In genomic region chrX:47194388-47194787, GRCh38 we compare ENCODE assay signal across 9 cellular contexts. TPM values are rescaled to one million over a fixed set of nuclear protein-coding genes. Genes with fewer than 3 reads are reported as not detected.
DNase-seq lines count a peak whose midpoint lies in the region; ATAC-seq, FAIRE-seq and TF ChIP-seq lines count a peak whose summit lies in the region.
"Had no signal": no experiment of that assay in that cellular context is flagged by ENCODE, and none has a peak within 500 bp of the region (broad histone marks: within the 10 kb centered on the region; RNA-seq: fewer than 3 reads in every experiment).

No MANE protein-coding gene starts in this region.

- no peak overlapping the region for H2BK15ac ChIP-seq in neuronal stem cell (ENCODE audit: low read length)

- H3K4me1 ChIP-seq in CD4-positive, alpha-beta memory T cell (ENCODE audit: insufficient read depth, low read length), result peaks cover 64% of the 10 kb centered on the region
- H3K4me1 ChIP-seq in PC-3 (ENCODE audit: insufficient read depth, low read length) (peaks cover 41% of the 10 kb centered on the region), endodermal cell (ENCODE audit: control insufficient read depth, insufficient read depth, low read length) (peaks cover 8% of the 10 kb centered on the region), neuronal stem cell (ENCODE audit: control insufficient read depth in 2 of 2, insufficient read depth in 1 of 2, low read depth in 1 of 2, low read length in 2 of 2) (peaks cover 21 to 30% of the 10 kb centered on the region in 2 donors)

- no peaks in the 10 kb centered on the region for H3K9me2 ChIP-seq in PC-3 (replicated peaks; ENCODE audit: low read length)

- peaks cover 20 to 35% of the 10 kb centered on the region in 2 donors for H3K36me3 Mint-ChIP-seq in CD4-positive, alpha-beta memory T cell
- H3K36me3 Mint-ChIP-seq in endodermal cell (ENCODE audit: low read depth), result peaks cover 46% of the 10 kb centered on the region

- H4K20me1 ChIP-seq in PC-3 (ENCODE audit: low read length), result peaks cover 20% of the 10 kb centered on the region; the same call in 1 of the 2 replicates

- no peaks in the 10 kb centered on the region for H3K27me3 Mint-ChIP-seq in CD4-positive, alpha-beta memory T cell
- H3K27me3 Mint-ChIP-seq in endodermal cell (ENCODE audit: insufficient read depth), result peaks cover 35% of the 10 kb centered on the region

- intact Hi-C loops in CD4-positive, alpha-beta memory T cell (cut with micrococcal nuclease), result loop anchor here (5.0 kb wide), 2 partner anchors 288 to 443 kb away; partner anchors contain the start of gene ZNF41
- intact Hi-C loops in PC-3 (cut with micrococcal nuclease), result loop anchor here (5.0 to 10.0 kb wide), 4 partner anchors 168 to 460 kb away; partner anchors contain the start of genes ELK1, UXT and ZNF41

- no peak overlapping the region for H2BK12ac ChIP-seq in neuronal stem cell (ENCODE audit: low read length)

- no peak for FAIRE-seq in urothelium cell line (lab: Jason Lieb, UNC)

- H3K9ac ChIP-seq in PC-3 (ENCODE audit: low read length) (peak overlapping the region; percentile 100), endodermal cell (ENCODE audit: extremely low read depth, low read length, poor library complexity, severe bottlenecking) (peak overlapping the region; percentile 86), neuronal stem cell (ENCODE audit: low read depth, low read length, poor library complexity) (peak overlapping the region; percentile 88)

- H3K9me3 Mint-ChIP-seq in CD4-positive, alpha-beta memory T cell, result peaks cover 0 to 3% (median 0%) of the 10 kb centered on the region in 8 donors
- no peaks in the 10 kb centered on the region for H3K9me3 Mint-ChIP-seq in endodermal cell

- H3K14ac ChIP-seq in neuronal stem cell (ENCODE audit: low read length), result no peak overlapping the region

- H3K9me3 ChIP-seq in CD4-positive, alpha-beta memory T cell (ENCODE audit: control insufficient read depth in 1 of 2, low read length in 2 of 2), result no peaks in the 10 kb centered on the region
- H3K9me3 ChIP-seq in PC-3 (ENCODE audit: low read length) (no peaks in the 10 kb centered on the region), endodermal cell (ENCODE audit: control insufficient read depth, low read length) (no peaks in the 10 kb centered on the region), neuronal stem cell (replicated peaks in 1 of 2; ENCODE audit: control insufficient read depth in 2 of 2, insufficient read depth in 1 of 2, low read depth in 1 of 2, low read length in 2 of 2) (no peaks in the 10 kb centered on the region)

- no peak overlapping the region for H2AK5ac ChIP-seq in neuronal stem cell (ENCODE audit: low read depth, low read length)

- no peak overlapping the region for H4K91ac ChIP-seq in neuronal stem cell (ENCODE audit: low read depth, low read length, poor library complexity)

- H3K79me2 ChIP-seq in PC-3 (ENCODE audit: low read length), result peaks cover 76% of the 10 kb centered on the region

- H3K4me3 Mint-ChIP-seq in CD4-positive, alpha-beta memory T cell, result peak overlapping the region; percentile 97 to 99 (median 99)
- H3K4me3 Mint-ChIP-seq in endodermal cell, result peak overlapping the region; percentile 97

- H3K27ac Mint-ChIP-seq in CD4-positive, alpha-beta memory T cell, result peak overlapping the region; percentile 94 to 100 (median 99)
- peak overlapping the region; percentile 99 for H3K27ac Mint-ChIP-seq in endodermal cell

- H3K23ac ChIP-seq in neuronal stem cell (ENCODE audit: low read depth, low read length, poor library complexity), result no peak overlapping the region

- H3K27me3 ChIP-seq in CD4-positive, alpha-beta memory T cell (ENCODE audit: insufficient read depth, low read length), result no peaks in the 10 kb centered on the region
- H3K27me3 ChIP-seq in PC-3 (ENCODE audit: low read length), result no peaks in the 10 kb centered on the region
- peaks cover 9% of the 10 kb centered on the region for H3K27me3 ChIP-seq in endodermal cell (ENCODE audit: control insufficient read depth, insufficient read depth, low read length, poor library complexity, severe bottlenecking)
- no peaks in the 10 kb centered on the region for H3K27me3 ChIP-seq in neuronal stem cell (ENCODE audit: control insufficient read depth in 3 of 3, insufficient read depth in 3 of 3, low read depth in 1 of 3, low read length in 3 of 3)

- CTCF ChIA-PET in CD4-positive, alpha-beta memory T cell (lab: Charles Lee; ENCODE audit: partially characterized antibody), result interaction anchor here (1.4 to 2.8 kb wide), 3 partner anchors 49 to 329 kb away, joined by 3 to 20 read pairs (median 4); partner anchors contain the start of genes NDUFB11 and RBM10
- CTCF ChIA-PET in PC-3 (lab: Charles Lee), result no interaction called here

- H2BK5ac ChIP-seq in neuronal stem cell (ENCODE audit: low read length), result peak overlapping the region; percentile 93

- H3K4me2 ChIP-seq in PC-3 (ENCODE audit: low read length), result peak overlapping the region; percentile 99
- peak overlapping the region; percentile 69 for H3K4me2 ChIP-seq in neuronal stem cell (ENCODE audit: insufficient read depth, low read length, poor library complexity, severe bottlenecking)

- WGBS in endodermal cell (ENCODE audit: insufficient coverage in 1 of 2, insufficient read length in 1 of 2), 2 experiments, result 8 to 12% methylated on average over 2 to 8 of the region's 8 CpGs
- no CpG with 5 or more reads among the region's 8 CpGs for WGBS in neuronal stem cell (ENCODE audit: extremely low coverage in 2 of 2, insufficient read length in 2 of 2, insufficient replicate concordance in 1 of 2), 2 donors

- H3K4me3 ChIP-seq in CD4-positive, alpha-beta memory T cell (ENCODE audit: low read length in 2 of 2), result peak overlapping the region; percentile 69 to 82
- peak overlapping the region; percentile 85 for H3K4me3 ChIP-seq in PC-3 (ENCODE audit: low read length)
- H3K4me3 ChIP-seq in endodermal cell (ENCODE audit: low read length), result peak overlapping the region; percentile 96
- peak overlapping the region; percentile 96 to 97 for H3K4me3 ChIP-seq in neuronal stem cell (ENCODE audit: low read length in 2 of 2)

- no peak overlapping the region for H4K8ac ChIP-seq in neuronal stem cell (ENCODE audit: low read depth, low read length)

- TF ChIP-seq CTCF in PC-3 (conservative IDR thresholded peaks at IDR 0.05; ENCODE audit: low read depth, low read length) (no peak), endodermal cell (conservative IDR thresholded peaks at IDR 0.05) (no peak)

- DNase-seq in CD4-positive, alpha-beta memory T cell, result peak in 1 of 5 donors; percentile 26
- no peak for DNase-seq in PC-3
- no peak for DNase-seq in endodermal cell
- no peak for DNase-seq in neuronal stem cell (ENCODE audit: low spot score)
- DNase-seq in urothelium cell line (ENCODE audit: low spot score), result no peak
- DNase-seq in iPS-NIHi11 (ENCODE audit: low spot score), result no peak
- DNase-seq in inferior parietal cortex (ENCODE audit: extremely low spot score), result no peak
- DNase-seq: activated CD4-positive, alpha-beta T cell treated with anti-CD3 and anti-CD28 coated beads for 4 hours had no signal

- peaks cover 11% of the 10 kb centered on the region for H3K36me3 ChIP-seq in CD4-positive, alpha-beta memory T cell (ENCODE audit: insufficient read depth, low read length)
- H3K36me3 ChIP-seq in PC-3 (ENCODE audit: low read depth, low read length) (peaks cover 19% of the 10 kb centered on the region; the same call in 1 of the 2 replicates), endodermal cell (ENCODE audit: control insufficient read depth, insufficient read depth, low read length) (peaks cover 34% of the 10 kb centered on the region), neuronal stem cell (replicated peaks in 1 of 2; ENCODE audit: control insufficient read depth in 2 of 2, insufficient read depth in 2 of 2, low read length in 2 of 2) (peaks cover 11 to 47% of the 10 kb centered on the region in 2 donors)

- H3K18ac ChIP-seq in neuronal stem cell (ENCODE audit: low read length), result no peak overlapping the region

- POLR2A ChIA-PET in CD4-positive, alpha-beta memory T cell (lab: Charles Lee; ENCODE audit: partially characterized antibody), result interaction anchor here (0.8 to 2.6 kb wide), 5 partner anchors 23 to 453 kb away, joined by 3 to 12 read pairs (median 7); partner anchors contain the start of gene USP11
- POLR2A ChIA-PET in PC-3 (lab: Charles Lee; ENCODE audit: unreplicated experiment), result no interaction called here

- H3K4me1 Mint-ChIP-seq in CD4-positive, alpha-beta memory T cell, result peaks cover 33 to 78% (median 63%) of the 10 kb centered on the region in 4 donors
- H3K4me1 Mint-ChIP-seq in endodermal cell, result peaks cover 45% of the 10 kb centered on the region

- no peak overlapping the region for H2BK120ac ChIP-seq in neuronal stem cell (ENCODE audit: low read depth, low read length)

- BruUV-seq in PC-3 (replicated peaks; lab: Mats Ljungman, UMichigan), result no TSS peak

- peaks cover 4% of the 10 kb centered on the region for H3F3A ChIP-seq in PC-3 (ENCODE audit: low read length, unreplicated experiment)

- no peak overlapping the region for H2AFZ ChIP-seq in PC-3 (ENCODE audit: low read length)
- peak overlapping the region; percentile 91 for H2AFZ ChIP-seq in neuronal stem cell (ENCODE audit: low read length)

- H3K79me1 ChIP-seq in neuronal stem cell (ENCODE audit: low read depth, low read length), result peaks cover 2% of the 10 kb centered on the region

- no peak overlapping the region for H3K4ac ChIP-seq in neuronal stem cell (ENCODE audit: low read length)

- ATAC-seq in PC-3 (no peak), HG03469 (IDR thresholded peaks at IDR 0.05; ENCODE audit: unreplicated experiment) (no peak)

- H3K27ac ChIP-seq in CD4-positive, alpha-beta memory T cell (ENCODE audit: low read depth, low read length), result peak overlapping the region; percentile 96
- H3K27ac ChIP-seq in PC-3 (ENCODE audit: low read length) (peak overlapping the region; percentile 90), endodermal cell (ENCODE audit: low read depth, low read length) (no peak overlapping the region), neuronal stem cell (replicated peaks; ENCODE audit: low read length) (no peak overlapping the region)

RNA-seq across cellular contexts. Expression of gene UBA1, which starts 0.8 kb away (rescaled TPM):
- 100 to 1,000 TPM; 129 to 136 TPM for total RNA-seq in CD4-positive, alpha-beta memory T cell
- 100 to 1,000 TPM; 149 to 167 TPM for polyA plus RNA-seq in CD4-positive, alpha-beta memory T cell
- total RNA-seq in PC-3 (2014; rRNA removed), result 282 and 299 TPM in 2 replicates
- total RNA-seq in endodermal cell, result 100 to 1,000 TPM; 233 to 448 TPM
- 280 TPM for polyA plus RNA-seq in endodermal cell (2013, experiment 1 of 2)
- 253 TPM for polyA plus RNA-seq in endodermal cell (2013, experiment 2 of 2)
- polyA plus RNA-seq in neuronal stem cell (2013, experiment 1 of 2), result 139 TPM
- polyA plus RNA-seq in neuronal stem cell (2013, experiment 2 of 2), result 137 TPM

RNA-seq across cellular contexts. Expression of gene CDK16, which starts 24.1 kb away (rescaled TPM):
- total RNA-seq in CD4-positive, alpha-beta memory T cell, result 10 to 100 TPM; 52.9 to 57.4 TPM
- polyA plus RNA-seq in CD4-positive, alpha-beta memory T cell, result 10 to 100 TPM in 1 of 2 donors, 1 to 10 TPM in 1; 1.6 to 24.5 TPM
- 155 and 208 TPM in 2 replicates for total RNA-seq in PC-3 (2014; rRNA removed)
- 100 to 1,000 TPM; 167 to 245 TPM for total RNA-seq in endodermal cell
- polyA plus RNA-seq in endodermal cell (2013, experiment 1 of 2), result 166 TPM
- polyA plus RNA-seq in endodermal cell (2013, experiment 2 of 2), result 145 TPM
- 136 TPM for polyA plus RNA-seq in neuronal stem cell (2013, experiment 1 of 2)
- 138 TPM for polyA plus RNA-seq in neuronal stem cell (2013, experiment 2 of 2)

RNA-seq across cellular contexts. Expression of gene USP11, which starts 38.4 kb away (rescaled TPM):
- 10 to 100 TPM; 78.4 to 81.4 TPM for total RNA-seq in CD4-positive, alpha-beta memory T cell
- 10 to 100 TPM; 36.6 to 45.3 TPM for polyA plus RNA-seq in CD4-positive, alpha-beta memory T cell
- total RNA-seq in PC-3 (2014; rRNA removed), result 31.3 and 37.3 TPM in 2 replicates
- total RNA-seq in endodermal cell, result 100 to 1,000 TPM; 113 to 214 TPM
- 126 TPM for polyA plus RNA-seq in endodermal cell (2013, experiment 1 of 2)
- 106 TPM for polyA plus RNA-seq in endodermal cell (2013, experiment 2 of 2)
- polyA plus RNA-seq in neuronal stem cell (2013, experiment 1 of 2), result 78.8 TPM
- polyA plus RNA-seq in neuronal stem cell (2013, experiment 2 of 2), result 73.4 TPM

RNA-seq across cellular contexts. Expression of gene RBM10, which starts 49.4 kb away (rescaled TPM):
- total RNA-seq in CD4-positive, alpha-beta memory T cell, result 10 to 100 TPM; 51.2 to 53.3 TPM
- polyA plus RNA-seq in CD4-positive, alpha-beta memory T cell, result 10 to 100 TPM; 10.7 to 33.0 TPM
- total RNA-seq in PC-3 (2014; rRNA removed), result 71.5 and 87.0 TPM in 2 replicates
- total RNA-seq in endodermal cell, result 10 to 100 TPM; 48.3 to 50.6 TPM
- 64.6 TPM for polyA plus RNA-seq in endodermal cell (2013, experiment 1 of 2)
- 58.3 TPM for polyA plus RNA-seq in endodermal cell (2013, experiment 2 of 2)
- polyA plus RNA-seq in neuronal stem cell (2013, experiment 1 of 2), result 45.7 TPM
- polyA plus RNA-seq in neuronal stem cell (2013, experiment 2 of 2), result 43.8 TPM

RNA-seq across cellular contexts. Expression of gene NDUFB11, which starts 49.9 kb away (rescaled TPM):
- total RNA-seq in CD4-positive, alpha-beta memory T cell, result 10 to 100 TPM; 53.2 to 60.6 TPM
- polyA plus RNA-seq in CD4-positive, alpha-beta memory T cell, result 100 to 1,000 TPM; 170 to 180 TPM
- total RNA-seq in PC-3 (2014; rRNA removed) (164 and 258 TPM in 2 replicates), endodermal cell (100 to 1,000 TPM in 1 of 2 donors, 10 to 100 TPM in 1; 86.1 to 108 TPM)
- 112 TPM for polyA plus RNA-seq in endodermal cell (2013, experiment 1 of 2)
- polyA plus RNA-seq in endodermal cell (2013, experiment 2 of 2), result 102 TPM
- polyA plus RNA-seq in neuronal stem cell (2013, experiment 1 of 2), result 136 TPM
- polyA plus RNA-seq in neuronal stem cell (2013, experiment 2 of 2), result 138 TPM

Comparison
In these comparisons a context has a peak if more than half of its experiments do, and no peak if none do; other contexts are left out.
1. H3K27ac ChIP-seq: peak in CD4-positive, alpha-beta memory T cell (single experiment) and PC-3 (single experiment); none in endodermal cell (single experiment) and neuronal stem cell (single experiment).
2. Peak in every context shown above with its lines, with median percentiles within 50 percentile points of each other: H3K4me3 ChIP-seq and H3K9ac ChIP-seq.